Comparison of ENCODE assay signal across 1 cellular context in genomic region chr6:108168980-108169800, GRCh38.
TF ChIP-seq lines count a peak whose summit lies in the region.

No MANE protein-coding gene starts in this region.

TF ChIP-seq in HepG2, 621 proteins besides CTCF, POLR2A, EP300 and RAD21 (continued from another document):
- TF ChIP-seq JDP2 (CRISPR knock-in tag; IDR thresholded peaks at IDR 0.05; ENCODE audit: borderline replicate concordance), result no peak
- no peak for TF ChIP-seq ZNF362 (CRISPR knock-in tag; IDR thresholded peaks at IDR 0.05; ENCODE audit: borderline replicate concordance)
